ENCODE assay signal across 1 cellular context in genomic region chr1:62436466-62437272, GRCh38.
TF ChIP-seq lines count a peak whose summit lies in the region.

A gene with protein sequence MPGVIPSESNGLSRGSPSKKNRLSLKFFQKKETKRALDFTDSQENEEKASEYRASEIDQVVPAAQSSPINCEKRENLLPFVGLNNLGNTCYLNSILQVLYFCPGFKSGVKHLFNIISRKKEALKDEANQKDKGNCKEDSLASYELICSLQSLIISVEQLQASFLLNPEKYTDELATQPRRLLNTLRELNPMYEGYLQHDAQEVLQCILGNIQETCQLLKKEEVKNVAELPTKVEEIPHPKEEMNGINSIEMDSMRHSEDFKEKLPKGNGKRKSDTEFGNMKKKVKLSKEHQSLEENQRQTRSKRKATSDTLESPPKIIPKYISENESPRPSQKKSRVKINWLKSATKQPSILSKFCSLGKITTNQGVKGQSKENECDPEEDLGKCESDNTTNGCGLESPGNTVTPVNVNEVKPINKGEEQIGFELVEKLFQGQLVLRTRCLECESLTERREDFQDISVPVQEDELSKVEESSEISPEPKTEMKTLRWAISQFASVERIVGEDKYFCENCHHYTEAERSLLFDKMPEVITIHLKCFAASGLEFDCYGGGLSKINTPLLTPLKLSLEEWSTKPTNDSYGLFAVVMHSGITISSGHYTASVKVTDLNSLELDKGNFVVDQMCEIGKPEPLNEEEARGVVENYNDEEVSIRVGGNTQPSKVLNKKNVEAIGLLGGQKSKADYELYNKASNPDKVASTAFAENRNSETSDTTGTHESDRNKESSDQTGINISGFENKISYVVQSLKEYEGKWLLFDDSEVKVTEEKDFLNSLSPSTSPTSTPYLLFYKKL (plus strand): TSS chr1:62437049. CDS start chr1:62439868, 2,819 bp downstream.

TF ChIP-seq in K562, 482 proteins besides CTCF, POLR2A, EP300 and RAD21 (continued from another document):
- TF ChIP-seq, protein P1, sequence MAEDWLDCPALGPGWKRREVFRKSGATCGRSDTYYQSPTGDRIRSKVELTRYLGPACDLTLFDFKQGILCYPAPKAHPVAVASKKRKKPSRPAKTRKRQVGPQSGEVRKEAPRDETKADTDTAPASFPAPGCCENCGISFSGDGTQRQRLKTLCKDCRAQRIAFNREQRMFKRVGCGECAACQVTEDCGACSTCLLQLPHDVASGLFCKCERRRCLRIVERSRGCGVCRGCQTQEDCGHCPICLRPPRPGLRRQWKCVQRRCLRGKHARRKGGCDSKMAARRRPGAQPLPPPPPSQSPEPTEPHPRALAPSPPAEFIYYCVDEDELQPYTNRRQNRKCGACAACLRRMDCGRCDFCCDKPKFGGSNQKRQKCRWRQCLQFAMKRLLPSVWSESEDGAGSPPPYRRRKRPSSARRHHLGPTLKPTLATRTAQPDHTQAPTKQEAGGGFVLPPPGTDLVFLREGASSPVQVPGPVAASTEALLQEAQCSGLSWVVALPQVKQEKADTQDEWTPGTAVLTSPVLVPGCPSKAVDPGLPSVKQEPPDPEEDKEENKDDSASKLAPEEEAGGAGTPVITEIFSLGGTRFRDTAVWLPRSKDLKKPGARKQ (CRISPR knock-in tag; IDR thresholded peaks at IDR 0.05): no peak
- TF ChIP-seq ZNF134 (CRISPR knock-in tag; conservative IDR thresholded peaks at IDR 0.05) (no peak), THRAP3 (IDR thresholded peaks at IDR 0.05; ENCODE audit: borderline replicate concordance) (no peak), ZFP30 (CRISPR knock-in tag; IDR thresholded peaks at IDR 0.05; ENCODE audit: borderline replicate concordance) (no peak), NFATC3 (IDR thresholded peaks at IDR 0.05) (no peak), ZNF639 (CRISPR knock-in tag; conservative IDR thresholded peaks at IDR 0.05 in 1 of 2, IDR thresholded peaks at IDR 0.05 in 1 of 2) (peak in 1 of 2 experiments; percentile 89; a peak in 2 of 4 replicates), MAFG (tag; conservative IDR thresholded peaks at IDR 0.05) (no peak), FOXK2 (conservative IDR thresholded peaks at IDR 0.05 in 1 of 2, IDR thresholded peaks at IDR 0.05 in 1 of 2; ENCODE audit: low read depth in 2 of 2) (peak in 1 of 2 experiments; percentile 26; a peak in 2 of 4 replicates), HDGF (IDR thresholded peaks at IDR 0.05) (no peak), BRCA1 (IDR thresholded peaks at IDR 0.05) (no peak), BRCA1 (CRISPR knock-in tag; IDR thresholded peaks at IDR 0.05) (no peak), HBP1 (CRISPR knock-in tag; IDR thresholded peaks at IDR 0.05) (no peak), NELFE (IDR thresholded peaks at IDR 0.05; ENCODE audit: insufficient read depth, insufficient read length) (no peak), ZNF197 (CRISPR knock-in tag; IDR thresholded peaks at IDR 0.05; ENCODE audit: low read depth) (no peak), ADNP (tag; IDR thresholded peaks at IDR 0.05) (no peak), PURB (CRISPR knock-in tag; IDR thresholded peaks at IDR 0.05; ENCODE audit: low read depth) (no peak)
- TF ChIP-seq, protein P2, sequence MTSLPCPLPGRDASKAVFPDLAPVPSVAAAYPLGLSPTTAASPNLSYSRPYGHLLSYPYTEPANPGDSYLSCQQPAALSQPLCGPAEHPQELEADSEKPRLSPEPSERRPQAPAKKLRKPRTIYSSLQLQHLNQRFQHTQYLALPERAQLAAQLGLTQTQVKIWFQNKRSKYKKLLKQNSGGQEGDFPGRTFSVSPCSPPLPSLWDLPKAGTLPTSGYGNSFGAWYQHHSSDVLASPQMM (CRISPR knock-in tag; IDR thresholded peaks at IDR 0.05): no peak
- TF ChIP-seq, protein P3, sequence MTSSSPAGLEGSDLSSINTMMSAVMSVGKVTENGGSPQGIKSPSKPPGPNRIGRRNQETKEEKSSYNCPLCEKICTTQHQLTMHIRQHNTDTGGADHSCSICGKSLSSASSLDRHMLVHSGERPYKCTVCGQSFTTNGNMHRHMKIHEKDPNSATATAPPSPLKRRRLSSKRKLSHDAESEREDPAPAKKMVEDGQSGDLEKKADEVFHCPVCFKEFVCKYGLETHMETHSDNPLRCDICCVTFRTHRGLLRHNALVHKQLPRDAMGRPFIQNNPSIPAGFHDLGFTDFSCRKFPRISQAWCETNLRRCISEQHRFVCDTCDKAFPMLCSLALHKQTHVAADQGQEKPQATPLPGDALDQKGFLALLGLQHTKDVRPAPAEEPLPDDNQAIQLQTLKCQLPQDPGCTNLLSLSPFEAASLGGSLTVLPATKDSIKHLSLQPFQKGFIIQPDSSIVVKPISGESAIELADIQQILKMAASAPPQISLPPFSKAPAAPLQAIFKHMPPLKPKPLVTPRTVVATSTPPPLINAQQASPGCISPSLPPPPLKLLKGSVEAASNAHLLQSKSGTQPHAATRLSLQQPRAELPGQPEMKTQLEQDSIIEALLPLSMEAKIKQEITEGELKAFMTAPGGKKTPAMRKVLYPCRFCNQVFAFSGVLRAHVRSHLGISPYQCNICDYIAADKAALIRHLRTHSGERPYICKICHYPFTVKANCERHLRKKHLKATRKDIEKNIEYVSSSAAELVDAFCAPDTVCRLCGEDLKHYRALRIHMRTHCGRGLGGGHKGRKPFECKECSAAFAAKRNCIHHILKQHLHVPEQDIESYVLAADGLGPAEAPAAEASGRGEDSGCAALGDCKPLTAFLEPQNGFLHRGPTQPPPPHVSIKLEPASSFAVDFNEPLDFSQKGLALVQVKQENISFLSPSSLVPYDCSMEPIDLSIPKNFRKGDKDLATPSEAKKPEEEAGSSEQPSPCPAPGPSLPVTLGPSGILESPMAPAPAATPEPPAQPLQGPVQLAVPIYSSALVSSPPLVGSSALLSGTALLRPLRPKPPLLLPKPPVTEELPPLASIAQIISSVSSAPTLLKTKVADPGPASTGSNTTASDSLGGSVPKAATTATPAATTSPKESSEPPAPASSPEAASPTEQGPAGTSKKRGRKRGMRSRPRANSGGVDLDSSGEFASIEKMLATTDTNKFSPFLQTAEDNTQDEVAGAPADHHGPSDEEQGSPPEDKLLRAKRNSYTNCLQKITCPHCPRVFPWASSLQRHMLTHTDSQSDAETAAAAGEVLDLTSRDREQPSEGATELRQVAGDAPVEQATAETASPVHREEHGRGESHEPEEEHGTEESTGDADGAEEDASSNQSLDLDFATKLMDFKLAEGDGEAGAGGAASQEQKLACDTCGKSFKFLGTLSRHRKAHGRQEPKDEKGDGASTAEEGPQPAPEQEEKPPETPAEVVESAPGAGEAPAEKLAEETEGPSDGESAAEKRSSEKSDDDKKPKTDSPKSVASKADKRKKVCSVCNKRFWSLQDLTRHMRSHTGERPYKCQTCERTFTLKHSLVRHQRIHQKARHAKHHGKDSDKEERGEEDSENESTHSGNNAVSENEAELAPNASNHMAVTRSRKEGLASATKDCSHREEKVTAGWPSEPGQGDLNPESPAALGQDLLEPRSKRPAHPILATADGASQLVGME (CRISPR knock-in tag; IDR thresholded peaks at IDR 0.05): no peak
- TF ChIP-seq, protein P4, sequence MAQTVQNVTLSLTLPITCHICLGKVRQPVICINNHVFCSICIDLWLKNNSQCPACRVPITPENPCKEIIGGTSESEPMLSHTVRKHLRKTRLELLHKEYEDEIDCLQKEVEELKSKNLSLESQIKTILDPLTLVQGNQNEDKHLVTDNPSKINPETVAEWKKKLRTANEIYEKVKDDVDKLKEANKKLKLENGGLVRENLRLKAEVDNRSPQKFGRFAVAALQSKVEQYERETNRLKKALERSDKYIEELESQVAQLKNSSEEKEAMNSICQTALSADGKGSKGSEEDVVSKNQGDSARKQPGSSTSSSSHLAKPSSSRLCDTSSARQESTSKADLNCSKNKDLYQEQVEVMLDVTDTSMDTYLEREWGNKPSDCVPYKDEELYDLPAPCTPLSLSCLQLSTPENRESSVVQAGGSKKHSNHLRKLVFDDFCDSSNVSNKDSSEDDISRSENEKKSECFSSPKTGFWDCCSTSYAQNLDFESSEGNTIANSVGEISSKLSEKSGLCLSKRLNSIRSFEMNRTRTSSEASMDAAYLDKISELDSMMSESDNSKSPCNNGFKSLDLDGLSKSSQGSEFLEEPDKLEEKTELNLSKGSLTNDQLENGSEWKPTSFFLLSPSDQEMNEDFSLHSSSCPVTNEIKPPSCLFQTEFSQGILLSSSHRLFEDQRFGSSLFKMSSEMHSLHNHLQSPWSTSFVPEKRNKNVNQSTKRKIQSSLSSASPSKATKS (CRISPR knock-in tag; IDR thresholded peaks at IDR 0.05): no peak
TF ChIP-seq in K562: peak in this region for 141.
